8 cellular contexts compared by ENCODE assay signal in genomic region chr4:124018383-124019317, GRCh38.
DNase-seq lines count a peak whose midpoint lies in the region; ATAC-seq, FAIRE-seq and TF ChIP-seq lines count a peak whose summit lies in the region.

No MANE protein-coding gene starts in this region.

- H3K9me3 ChIP-seq in adipocyte (ENCODE audit: control insufficient read depth, low read length) (peaks cover 5% of the 10 kb centered on the region), right lobe of liver (no peaks in the 10 kb centered on the region), transverse colon (no peaks in the 10 kb centered on the region)

- peak overlapping the region in 1 of 3 donors; percentile 15 for H3K27ac ChIP-seq in right lobe of liver
- H3K27ac ChIP-seq in transverse colon, result peak overlapping the region; percentile 21 to 63 (median 53)

- 33% methylated on average over 7 of the region's 7 CpGs for WGBS in right lobe of liver (ENCODE audit: insufficient coverage, low coverage, low lambda C conversion rate, missing lambda C conversion rate)
- WGBS in transverse colon (ENCODE audit: low coverage in 1 of 2), 2 donors, result 39 to 54% methylated on average over 5 to 7 of the region's 7 CpGs

- no peak for TF ChIP-seq CTCF in right lobe of liver (IDR thresholded peaks at IDR 0.05)
- no peak for TF ChIP-seq CTCF in transverse colon (IDR thresholded peaks at IDR 0.05)
- TF ChIP-seq CTCF in glutamatergic neuron (IDR thresholded peaks at IDR 0.05; ENCODE audit: partially characterized antibody, unreplicated experiment), result no peak

- peak; percentile 88 for FAIRE-seq in GM12892 (lab: Jason Lieb, UNC)

- no peak overlapping the region for H3K27ac Mint-ChIP-seq in glutamatergic neuron (ENCODE audit: unreplicated experiment)

- TF ChIP-seq POLR2A in GM12892 (IDR thresholded peaks at IDR 0.05; ENCODE audit: low read depth, low read length), result no peak
- TF ChIP-seq POLR2A in right lobe of liver (IDR thresholded peaks at IDR 0.05), result no peak
- TF ChIP-seq POLR2A in transverse colon (IDR thresholded peaks at IDR 0.05), result no peak

- TF ChIP-seq EP300 in transverse colon (IDR thresholded peaks at IDR 0.05; ENCODE audit: low read depth), result no peak

- peak; percentile 13 for DNase-seq in GM12892 (ENCODE audit: insufficient read length)
- DNase-seq in HS-5 (ENCODE audit: low read depth), result peak; percentile 28
- DNase-seq in adipocyte (ENCODE audit: low read depth), result peak; percentile 43
- peak; percentile 24 to 61 (median 51) for DNase-seq in right lobe of liver
- DNase-seq in transverse colon, result peak; percentile 19
- DNase-seq in glutamatergic neuron, result no peak
- DNase-seq in NCI-H187 treated with DMSO at 0.1 percent for 48 hours (lab: John Stamatoyannopoulos, UW), result no peak

- intact Hi-C loops in right lobe of liver (cut with DNase I), result no loop called here
- intact Hi-C loops in transverse colon (cut with DNase I; ENCODE audit: low total_unique reads), result no loop called here

- peak overlapping the region; percentile 60 for H3K9ac ChIP-seq in adipocyte (ENCODE audit: low read length)

- in situ Hi-C loops in transverse colon (cut with MboI; ENCODE audit: low pct_ligation_motif_present in 1 of 4, low pct_unique_long_range_greater_than_20kb in 1 of 4, low sequenced_read_pairs in 3 of 4), result no loop called here

- no peak overlapping the region for H3K4me3 ChIP-seq in adipocyte (ENCODE audit: low read length)
- no peak overlapping the region for H3K4me3 ChIP-seq in right lobe of liver
- no peak overlapping the region for H3K4me3 ChIP-seq in transverse colon

- H3K4me1 Mint-ChIP-seq in glutamatergic neuron (ENCODE audit: low read depth, unreplicated experiment), result peaks cover 7% of the 10 kb centered on the region

- H3K4me1 ChIP-seq in adipocyte (ENCODE audit: control insufficient read depth, insufficient read depth, low read length) (peaks cover 31% of the 10 kb centered on the region), right lobe of liver (no peaks in the 10 kb centered on the region), transverse colon (peaks cover 0 to 14% (median 4%) of the 10 kb centered on the region in 4 donors)

- ATAC-seq in GM21515 (IDR thresholded peaks at IDR 0.05; ENCODE audit: unreplicated experiment) (peak; percentile 100), right lobe of liver (peak; percentile 79 to 95 (median 94))

- H3K36me3 ChIP-seq in adipocyte (ENCODE audit: control insufficient read depth, insufficient read depth, low read length, severe bottlenecking) (no peaks in the 10 kb centered on the region), right lobe of liver (no peaks in the 10 kb centered on the region), transverse colon (no peaks in the 10 kb centered on the region)

- H3K36me3 Mint-ChIP-seq in glutamatergic neuron (ENCODE audit: unreplicated experiment), result no peaks in the 10 kb centered on the region

- no peaks in the 10 kb centered on the region for H3K27me3 Mint-ChIP-seq in glutamatergic neuron (ENCODE audit: unreplicated experiment)

- peaks cover 2% of the 10 kb centered on the region for H3K9me3 Mint-ChIP-seq in glutamatergic neuron (ENCODE audit: unreplicated experiment)

- no peaks in the 10 kb centered on the region for H3K27me3 ChIP-seq in adipocyte (replicated peaks; ENCODE audit: control insufficient read depth, insufficient read depth, low read length)
- H3K27me3 ChIP-seq in right lobe of liver, result no peaks in the 10 kb centered on the region
- H3K27me3 ChIP-seq in transverse colon, result no peaks in the 10 kb centered on the region

- H3K4me3 Mint-ChIP-seq in glutamatergic neuron (ENCODE audit: unreplicated experiment), result no peak overlapping the region

Comparison
In these comparisons a context has a peak if more than half of its experiments do, and no peak if none do; other contexts are left out.
1. DNase-seq: peak in GM12892 (single experiment), HS-5 (single experiment), adipocyte (single experiment), right lobe of liver (3 of 3) and transverse colon (single experiment); none in glutamatergic neuron (single experiment) and NCI-H187 treated with DMSO at 0.1 percent for 48 hours (single experiment).